Comparison of ENCODE assay signal across 1 cellular context in the genomic region with DNA sequence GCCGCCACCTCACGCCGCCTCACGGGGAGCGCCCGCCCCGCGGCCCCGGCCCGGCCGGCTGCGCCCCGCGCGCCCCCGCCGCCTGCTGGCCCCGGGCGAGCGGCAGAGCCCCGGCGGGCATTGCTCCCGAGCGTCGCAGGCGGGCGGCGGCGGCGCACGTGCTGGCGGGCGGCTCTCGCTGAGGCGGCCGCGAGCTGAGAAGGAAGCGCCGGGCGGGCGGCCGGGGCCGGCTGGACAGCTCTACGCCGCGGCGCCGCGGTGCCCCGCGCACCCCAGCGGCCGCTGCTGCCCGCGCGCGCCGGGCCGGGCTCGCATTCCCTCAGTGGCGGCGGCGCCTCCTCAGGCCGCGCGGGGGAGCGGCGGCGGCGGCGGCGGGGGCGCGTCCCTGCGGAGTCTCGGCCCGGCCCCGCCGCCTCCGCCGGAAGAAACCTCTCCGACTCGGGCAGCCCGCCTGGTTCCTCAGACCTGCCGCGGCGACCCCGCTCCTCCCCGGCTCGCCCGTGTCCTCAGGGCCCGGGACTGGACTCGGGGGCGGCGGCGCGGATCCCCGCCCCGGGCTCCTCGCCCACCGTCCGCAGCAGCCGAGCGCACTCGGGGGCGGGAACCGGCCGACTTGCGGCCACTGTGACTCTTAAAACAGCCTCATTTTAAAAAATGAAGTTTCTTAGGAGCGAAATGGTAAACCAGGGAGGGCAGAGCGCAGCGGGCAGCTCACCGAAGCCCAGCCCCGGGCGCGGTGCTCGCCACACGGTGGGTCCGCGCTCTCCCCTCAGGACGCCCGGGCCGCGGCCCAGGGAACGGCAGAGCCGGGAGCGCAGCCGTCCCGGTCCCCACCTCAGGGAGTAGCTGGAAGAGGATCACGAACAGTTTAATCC.
TF ChIP-seq lines count a peak whose summit lies in the region.

Gene PITPNM2 (minus strand): TSS at position 287 of the 875 bp plus-strand sequence. CDS start 116,500 bp downstream, outside the sequence.

TF ChIP-seq in HEK293, 187 proteins besides CTCF, POLR2A, EP300 and RAD21 (continued from another document and continues in another):
- TF ChIP-seq ELK4 (IDR thresholded peaks at IDR 0.05; ENCODE audit: borderline replicate concordance, low read depth, low read length) (no peak), ZNF157 (tag by site-specific recombination; IDR thresholded peaks at IDR 0.05) (no peak), ZNF398 (tag by site-specific recombination; IDR thresholded peaks at IDR 0.05) (no peak), ZBTB44 (tag by site-specific recombination; IDR thresholded peaks at IDR 0.05) (no peak), ZBTB8A (tag by site-specific recombination; IDR thresholded peaks at IDR 0.05) (peak; percentile 40; the same call in 1 of the 2 replicates), ZNF155 (tag by site-specific recombination; IDR thresholded peaks at IDR 0.05) (no peak), ZNF501 (tag by site-specific recombination; IDR thresholded peaks at IDR 0.05) (no peak), ZNF518A (tag by site-specific recombination; conservative IDR thresholded peaks at IDR 0.05; ENCODE audit: low read depth) (no peak), ZNF366 (tag by site-specific recombination; conservative IDR thresholded peaks at IDR 0.05) (no peak), ZNF561 (tag by site-specific recombination; IDR thresholded peaks at IDR 0.05; ENCODE audit: borderline replicate concordance) (peak; percentile 78; the same call in 1 of the 2 replicates), ZNF449 (tag by site-specific recombination; IDR thresholded peaks at IDR 0.05) (no peak), KLF10 (tag by site-specific recombination; IDR thresholded peaks at IDR 0.05) (peak; percentile 59; the same call in 1 of the 2 replicates), ZNF747 (tag by site-specific recombination; IDR thresholded peaks at IDR 0.05) (no peak), ZNF214 (tag by site-specific recombination; IDR thresholded peaks at IDR 0.05; ENCODE audit: borderline replicate concordance) (no peak), ZNF645 (tag by site-specific recombination; IDR thresholded peaks at IDR 0.05) (no peak), OVOL3 (tag by site-specific recombination; IDR thresholded peaks at IDR 0.05) (no peak), OSR2 (tag by site-specific recombination; IDR thresholded peaks at IDR 0.05) (no peak), ZNF19 (tag by site-specific recombination; IDR thresholded peaks at IDR 0.05; ENCODE audit: low read depth) (no peak), ZNF830 (tag by site-specific recombination; IDR thresholded peaks at IDR 0.05; ENCODE audit: low read depth) (no peak), ZNF248 (tag by site-specific recombination; IDR thresholded peaks at IDR 0.05) (no peak), ZBTB48 (tag by site-specific recombination; IDR thresholded peaks at IDR 0.05) (no peak), ZNF24 (tag by site-specific recombination; IDR thresholded peaks at IDR 0.05) (no peak), ZNF514 (tag by site-specific recombination; IDR thresholded peaks at IDR 0.05) (no peak), ZNF555 (tag by site-specific recombination; conservative IDR thresholded peaks at IDR 0.05) (no peak), ZNF624 (tag by site-specific recombination; IDR thresholded peaks at IDR 0.05) (no peak), ZEB2 (tag by site-specific recombination; IDR thresholded peaks at IDR 0.05) (no peak; the same call in 1 of the 2 replicates), PRDM1 (tag by site-specific recombination; IDR thresholded peaks at IDR 0.05) (no peak), BCL11B (tag by site-specific recombination; IDR thresholded peaks at IDR 0.05; ENCODE audit: low read depth) (no peak), ZNF132 (tag by site-specific recombination; IDR thresholded peaks at IDR 0.05; ENCODE audit: borderline replicate concordance) (no peak), GLI4 (tag by site-specific recombination; IDR thresholded peaks at IDR 0.05) (no peak), ZNF76 (tag by site-specific recombination; IDR thresholded peaks at IDR 0.05; ENCODE audit: borderline replicate concordance, low read depth) (no peak), ZNF350 (tag by site-specific recombination; IDR thresholded peaks at IDR 0.05) (no peak), GLIS1 (tag by site-specific recombination; IDR thresholded peaks at IDR 0.05) (no peak), ZNF114 (tag by site-specific recombination; IDR thresholded peaks at IDR 0.05) (no peak), ZNF404 (tag by site-specific recombination; IDR thresholded peaks at IDR 0.05) (no peak)
- TF ChIP-seq, protein P1, sequence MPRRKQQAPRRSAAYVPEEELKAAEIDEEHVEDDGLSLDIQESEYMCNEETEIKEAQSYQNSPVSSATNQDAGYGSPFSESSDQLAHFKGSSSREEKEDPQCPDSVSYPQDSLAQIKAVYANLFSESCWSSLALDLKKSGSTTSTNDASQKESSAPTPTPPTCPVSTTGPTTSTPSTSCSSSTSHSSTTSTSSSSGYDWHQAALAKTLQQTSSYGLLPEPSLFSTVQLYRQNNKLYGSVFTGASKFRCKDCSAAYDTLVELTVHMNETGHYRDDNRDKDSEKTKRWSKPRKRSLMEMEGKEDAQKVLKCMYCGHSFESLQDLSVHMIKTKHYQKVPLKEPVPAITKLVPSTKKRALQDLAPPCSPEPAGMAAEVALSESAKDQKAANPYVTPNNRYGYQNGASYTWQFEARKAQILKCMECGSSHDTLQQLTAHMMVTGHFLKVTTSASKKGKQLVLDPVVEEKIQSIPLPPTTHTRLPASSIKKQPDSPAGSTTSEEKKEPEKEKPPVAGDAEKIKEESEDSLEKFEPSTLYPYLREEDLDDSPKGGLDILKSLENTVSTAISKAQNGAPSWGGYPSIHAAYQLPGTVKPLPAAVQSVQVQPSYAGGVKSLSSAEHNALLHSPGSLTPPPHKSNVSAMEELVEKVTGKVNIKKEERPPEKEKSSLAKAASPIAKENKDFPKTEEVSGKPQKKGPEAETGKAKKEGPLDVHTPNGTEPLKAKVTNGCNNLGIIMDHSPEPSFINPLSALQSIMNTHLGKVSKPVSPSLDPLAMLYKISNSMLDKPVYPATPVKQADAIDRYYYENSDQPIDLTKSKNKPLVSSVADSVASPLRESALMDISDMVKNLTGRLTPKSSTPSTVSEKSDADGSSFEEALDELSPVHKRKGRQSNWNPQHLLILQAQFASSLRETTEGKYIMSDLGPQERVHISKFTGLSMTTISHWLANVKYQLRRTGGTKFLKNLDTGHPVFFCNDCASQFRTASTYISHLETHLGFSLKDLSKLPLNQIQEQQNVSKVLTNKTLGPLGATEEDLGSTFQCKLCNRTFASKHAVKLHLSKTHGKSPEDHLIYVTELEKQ (tag by site-specific recombination; IDR thresholded peaks at IDR 0.05; ENCODE audit: borderline replicate concordance) = no peak
- TF ChIP-seq, protein P2, sequence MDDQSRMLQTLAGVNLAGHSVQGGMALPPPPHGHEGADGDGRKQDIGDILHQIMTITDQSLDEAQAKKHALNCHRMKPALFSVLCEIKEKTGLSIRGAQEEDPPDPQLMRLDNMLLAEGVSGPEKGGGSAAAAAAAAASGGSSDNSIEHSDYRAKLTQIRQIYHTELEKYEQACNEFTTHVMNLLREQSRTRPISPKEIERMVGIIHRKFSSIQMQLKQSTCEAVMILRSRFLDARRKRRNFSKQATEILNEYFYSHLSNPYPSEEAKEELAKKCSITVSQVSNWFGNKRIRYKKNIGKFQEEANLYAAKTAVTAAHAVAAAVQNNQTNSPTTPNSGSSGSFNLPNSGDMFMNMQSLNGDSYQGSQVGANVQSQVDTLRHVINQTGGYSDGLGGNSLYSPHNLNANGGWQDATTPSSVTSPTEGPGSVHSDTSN (CRISPR knock-in tag; IDR thresholded peaks at IDR 0.05) = 0 out of 2 replicates have a peak, but pooled peaks have one; percentile 5
- TF ChIP-seq, protein P3, sequence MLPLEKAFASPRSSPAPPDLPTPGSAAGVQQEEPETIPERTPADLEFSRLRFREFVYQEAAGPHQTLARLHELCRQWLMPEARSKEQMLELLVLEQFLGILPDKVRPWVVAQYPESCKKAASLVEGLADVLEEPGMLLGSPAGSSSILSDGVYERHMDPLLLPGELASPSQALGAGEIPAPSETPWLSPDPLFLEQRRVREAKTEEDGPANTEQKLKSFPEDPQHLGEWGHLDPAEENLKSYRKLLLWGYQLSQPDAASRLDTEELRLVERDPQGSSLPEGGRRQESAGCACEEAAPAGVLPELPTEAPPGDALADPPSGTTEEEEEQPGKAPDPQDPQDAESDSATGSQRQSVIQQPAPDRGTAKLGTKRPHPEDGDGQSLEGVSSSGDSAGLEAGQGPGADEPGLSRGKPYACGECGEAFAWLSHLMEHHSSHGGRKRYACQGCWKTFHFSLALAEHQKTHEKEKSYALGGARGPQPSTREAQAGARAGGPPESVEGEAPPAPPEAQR (tag by site-specific recombination; IDR thresholded peaks at IDR 0.05) = no peak
